22 cellular contexts compared by ENCODE assay signal in the genomic region with DNA sequence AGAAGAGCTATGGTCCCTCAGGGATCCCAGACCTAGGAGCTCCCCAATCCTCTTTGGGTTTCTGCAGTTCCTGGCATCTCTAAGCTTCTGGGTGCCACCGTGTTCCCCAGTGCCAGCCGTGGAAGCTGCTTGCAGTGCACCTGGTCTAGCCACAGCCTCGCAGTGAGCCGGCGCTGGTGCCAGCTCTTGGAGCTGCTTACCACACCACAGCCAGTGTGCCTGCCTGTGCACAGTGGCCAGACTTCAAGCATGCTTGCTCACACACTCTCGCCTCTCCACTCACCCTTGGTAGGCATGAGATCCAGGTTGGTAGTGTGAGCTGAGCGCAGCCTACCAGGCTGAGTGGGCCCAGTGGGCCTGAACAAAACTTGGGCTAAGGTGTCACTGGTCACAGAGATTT.
"Had no signal": no experiment of that assay in that cellular context is flagged by ENCODE, and none has a peak within 500 bp of the region (broad histone marks: within the 10 kb centered on the region; RNA-seq: fewer than 3 reads in every experiment).

No MANE protein-coding gene starts in this region.

- ATAC-seq: K562 had no signal

- H3K4me3 ChIP-seq: K562, SJSA1, SK-N-MC had no signal

- H3K27me3 ChIP-seq: SJSA1 had no signal

- H3K4me1 ChIP-seq: SJSA1 had no signal

- DNase-seq: IMR-90, Kasumi-1, MM.1S, NCI-H1092 treated with DMSO at 0.1 percent for 48 hours, NCI-H1436, NCI-H187, NCI-H2029, NCI-H2081 treated with DMSO at 0.1 percent for 48 hours, NCI-H2171, NCI-H226, NCI-H446, NCI-H510A, NCI-H524 treated with DMSO at 0.1 percent for 48 hours, NCI-H69, NCI-H774, Right ventricle myocardium superior, RPMI8226, SIG-M5 had no signal

- H3K4me2 ChIP-seq: KMS-11 had no signal

- H3K9ac ChIP-seq: KMS-11 had no signal

- H3K36me3 ChIP-seq: SJSA1 had no signal

- H3K27ac ChIP-seq: KMS-11, SJSA1, SK-N-MC had no signal
